8 cellular contexts compared by ENCODE assay signal in the genomic region with DNA sequence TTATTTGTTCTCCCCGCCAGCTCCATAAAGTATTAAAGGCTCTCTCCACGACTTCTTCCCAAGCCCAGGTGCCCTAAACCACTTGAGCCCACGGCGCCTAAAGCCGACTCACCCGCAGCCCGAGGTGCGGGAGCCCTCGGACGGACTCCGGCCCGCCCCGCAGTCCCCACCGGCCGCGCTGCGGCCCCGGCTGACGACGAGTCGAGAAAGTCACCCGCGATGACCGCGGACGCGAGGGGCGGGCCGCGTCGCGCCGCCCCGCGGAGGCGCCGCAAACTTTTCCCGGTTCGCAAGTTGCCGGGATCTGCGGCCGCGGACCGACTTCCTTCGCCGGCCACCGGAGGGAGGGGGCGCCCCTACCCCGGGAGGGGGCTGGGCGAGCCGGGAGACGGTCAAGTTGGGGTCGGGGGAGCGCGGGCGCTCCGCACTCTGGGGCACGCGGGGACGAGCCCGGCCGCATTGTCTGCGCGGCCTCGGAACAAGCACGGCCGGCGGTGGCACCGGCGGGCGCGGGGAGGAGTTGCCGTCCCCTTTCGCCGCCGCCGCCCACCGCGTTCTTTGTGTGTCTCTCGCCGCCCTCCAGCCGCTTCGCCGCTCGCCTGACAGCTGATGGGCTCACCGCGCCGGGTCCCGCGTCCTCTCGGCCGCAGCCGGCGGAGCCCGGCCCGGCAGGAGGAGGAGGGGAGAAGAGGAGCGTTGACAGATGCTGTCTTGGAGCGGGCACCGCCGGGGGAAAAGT.
DNase-seq lines count a peak whose midpoint lies in the region; ATAC-seq and TF ChIP-seq lines count a peak whose summit lies in the region.

No MANE protein-coding gene starts in this region.

- peak overlapping the region; percentile 52 to 92 (median 69) for H3K4me3 ChIP-seq in skin epidermis

- peaks cover 42% of the 10 kb centered on the region for H3K4me1 Mint-ChIP-seq in brain

- H3K27ac Mint-ChIP-seq in brain: peak overlapping the region; percentile 70 to 94 (median 90)

- DNase-seq in AG20443 (ENCODE audit: low spot score) (peak; percentile 70), iPS-NIHi11 (ENCODE audit: low spot score) (peak; percentile 48), SHP77 treated with DMSO at 0.1 percent for 48 hours (lab: John Stamatoyannopoulos, UW) (no peak), UCSD-AML1 (lab: John Stamatoyannopoulos, UW; ENCODE audit: unreplicated experiment) (no peak)

- peaks cover 19% of the 10 kb centered on the region for H3K36me3 Mint-ChIP-seq in brain

- peak; percentile 44 for ATAC-seq in GM19023 (IDR thresholded peaks at IDR 0.05; ENCODE audit: unreplicated experiment)
- peak; percentile 38 for ATAC-seq in HG03442 (IDR thresholded peaks at IDR 0.05; ENCODE audit: unreplicated experiment)

- peak overlapping the region in 20 of 21 experiments; percentile 19 to 90 (median 73) for H3K27ac ChIP-seq in skin epidermis

- peaks cover 0 to 3% (median 0%) of the 10 kb centered on the region in 5 experiments for H3K9me3 Mint-ChIP-seq in brain

- peak overlapping the region; percentile 87 to 93 (median 93) for H3K4me3 Mint-ChIP-seq in brain

- H3K27me3 Mint-ChIP-seq in brain: peaks cover 14% of the 10 kb centered on the region

- peak; percentile 32 to 51 for TF ChIP-seq CTCF in brain (conservative IDR thresholded peaks at IDR 0.05)

Comparison
In these comparisons a context has a peak if more than half of its experiments do, and no peak if none do; other contexts are left out.
1. DNase-seq: peak in AG20443 (single experiment) and iPS-NIHi11 (single experiment); none in SHP77 treated with DMSO at 0.1 percent for 48 hours (single experiment) and UCSD-AML1 (single experiment).